ENCODE assay signal across 23 cellular contexts in the genomic region with DNA sequence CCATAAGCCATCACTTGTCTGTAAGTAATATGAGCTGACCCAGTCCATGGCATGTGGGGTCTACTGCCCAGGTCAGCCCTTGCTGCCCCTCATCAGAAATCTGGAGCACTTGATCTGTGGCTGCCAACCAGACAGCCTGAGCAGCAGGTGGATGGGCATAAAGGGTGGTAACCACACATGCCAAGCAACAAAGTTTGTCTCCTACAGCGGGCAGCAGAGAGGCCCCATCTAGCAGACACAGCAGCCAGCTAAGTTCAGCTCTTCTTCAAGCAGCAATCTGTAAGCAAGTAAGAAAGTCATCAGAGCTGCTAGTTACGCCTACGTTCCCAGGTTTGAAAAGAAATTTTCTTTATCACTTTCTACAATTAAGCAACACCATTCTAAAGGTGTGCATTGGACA.
"Had no signal": no experiment of that assay in that cellular context is flagged by ENCODE, and none has a peak within 500 bp of the region (broad histone marks: within the 10 kb centered on the region; RNA-seq: fewer than 3 reads in every experiment).

No MANE protein-coding gene starts in this region.

- H2AFZ ChIP-seq: neural progenitor cell had no signal

- DNase-seq: activated CD4-positive, alpha-beta T cell treated with anti-CD3 and anti-CD28 coated beads for 36 hours; activated CD4-positive, CD25-positive, alpha-beta regulatory T cell; activated gamma-delta T cell; activated naive CD4-positive, alpha-beta T cell treated with anti-CD3 and anti-CD28 coated beads, Interleukin-2, amount 10 ng/mL, durations not matched to agents 7 days and 5 days; activated naive CD8-positive, alpha-beta T cell treated with anti-CD3 and anti-CD28 coated beads, Interleukin-2, amount 10 ng/mL, durations not matched to agents 7 days and 5 days; caudate nucleus; endodermal cell; foreskin keratinocyte; heart right ventricle; kidney glomerular epithelial cell; left lung; lower lobe of right lung; mesenchymal stem cell; natural killer cell; occipital lobe; right cardiac atrium; spleen; stimulated activated CD4-positive, alpha-beta T cell treated with anti-CD3 and anti-CD28 coated beads, Interleukin-2, amount 100 ng/mL, for 48 hours; stimulated activated naive CD4-positive, alpha-beta T cell treated with Interleukin-2 at 50 U/mL for 16 hours; testis; transverse colon had no signal

- H3K9me3 ChIP-seq: lower lobe of right lung, testis had no signal

- H3K4me2 ChIP-seq: neural progenitor cell had no signal

- H3K4me3 ChIP-seq: heart right ventricle, left lung, lower lobe of right lung, neural progenitor cell, spleen, testis, transverse colon had no signal

- H3K27ac ChIP-seq: foreskin keratinocyte, heart right ventricle, left lung, lower lobe of right lung, neural progenitor cell, spleen, testis, transverse colon had no signal

- ATAC-seq: activated CD4-positive, alpha-beta T cell treated with anti-CD3 and anti-CD28 coated beads for 36 hours; esophagus mucosa; foreskin keratinocyte; heart right ventricle; left lung; lower lobe of right lung; natural killer cell; right cardiac atrium had no signal

- H3K4me1 ChIP-seq: heart right ventricle, left lung, lower lobe of right lung, spleen, testis, transverse colon had no signal

- H3K36me3 ChIP-seq: heart right ventricle, left lung, lower lobe of right lung, neural progenitor cell, spleen, transverse colon had no signal

- H3K27me3 ChIP-seq: foreskin keratinocyte, left lung, neural progenitor cell, testis had no signal

- H3K9ac ChIP-seq: neural progenitor cell had no signal
